Comparison of ENCODE assay signal across 8 cellular contexts in the genomic region with DNA sequence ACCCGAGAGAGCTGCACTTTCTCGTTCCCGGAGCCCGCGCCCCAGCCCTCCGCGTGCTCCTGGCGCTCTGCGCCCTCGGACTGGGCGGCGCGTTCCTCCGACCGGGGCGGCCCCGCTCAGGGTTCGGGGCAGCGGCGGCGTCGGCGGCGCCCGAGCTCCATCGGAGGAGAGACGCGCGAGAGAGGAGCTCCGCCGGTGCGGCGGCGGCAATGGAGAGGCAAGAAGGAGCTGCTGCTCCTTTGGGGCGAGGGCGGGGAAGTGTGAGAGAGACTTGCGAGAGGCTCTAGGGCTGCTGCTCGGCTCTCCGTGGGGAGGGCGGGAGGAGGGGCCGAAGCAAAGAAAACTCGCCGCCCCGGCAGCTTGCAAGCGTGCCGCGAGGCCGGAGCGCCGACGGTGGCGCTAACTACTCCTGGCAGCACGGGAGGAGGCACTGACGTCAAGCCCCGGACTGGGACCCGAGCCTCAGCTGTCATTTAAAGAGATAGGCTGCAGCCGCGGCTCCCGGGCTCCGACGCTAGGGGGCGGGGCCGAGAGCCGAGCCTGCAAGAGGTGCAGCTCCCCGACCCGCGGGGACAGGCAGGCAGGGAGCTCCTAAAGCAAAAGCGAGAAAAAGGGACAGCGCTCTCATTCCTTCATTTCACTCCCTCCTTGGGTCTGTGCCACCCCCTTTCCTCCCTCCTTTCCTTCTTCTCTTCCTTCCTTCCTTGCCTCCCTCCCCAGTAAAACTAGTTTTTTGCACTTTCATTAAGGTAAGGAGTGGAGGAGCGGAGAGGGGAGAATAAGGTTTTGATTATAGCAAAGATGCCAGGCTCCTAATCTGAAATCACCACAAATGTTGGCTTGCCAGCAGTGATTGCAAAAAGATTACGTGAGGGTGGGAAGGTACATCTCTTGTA.
DNase-seq lines count a peak whose midpoint lies in the region; TF ChIP-seq lines count a peak whose summit lies in the region.

A gene (minus strand): TSS at position 262 of the 896 bp plus-strand sequence.

- peak within 1 kb of the TSS; percentile 70 for H3K9ac ChIP-seq in MM.1S (ENCODE audit: low read length)

- peak; percentile 83 for DNase-seq in GM12865 (ENCODE audit: low read depth)
- peak; percentile 98 for DNase-seq in MM.1S
- peak; percentile 87 to 91 for DNase-seq in SW 1271 (lab: John Stamatoyannopoulos, UW)
- peak; percentile 46 for DNase-seq in brain microvascular endothelial cell
- peak; percentile 79 for DNase-seq in iPS DF 4.7 (ENCODE audit: extremely low read depth, low spot score)
- DNase-seq in retina, result peak; percentile 98
- no peak for DNase-seq in effector CD4-positive, alpha-beta T cell

- no peaks in the 10 kb centered on the region for H3K79me2 ChIP-seq in MM.1S (ENCODE audit: low read length)

- no peaks in the 10 kb centered on the region for H3K9me2 ChIP-seq in MM.1S (replicated peaks; ENCODE audit: insufficient read depth, low read length)

- H4K20me1 ChIP-seq in MM.1S (ENCODE audit: insufficient read depth, low read length), result no peaks in the 10 kb centered on the region

- H3F3A ChIP-seq in MM.1S (ENCODE audit: insufficient read depth, low read length), result peaks cover 8% of the 10 kb centered on the region; the same call in 1 of the 2 replicates

- POLR2A ChIA-PET in HEK293 (lab: Yijun Ruan, JAX), result interaction anchor here (0.6 to 1.6 kb wide), 4 partner anchors 21 to 229 kb away, joined by 3 to 9 read pairs (median 4); a partner anchor contains a TSS

- no peaks in the 10 kb centered on the region for H3K9me3 ChIP-seq in HEK293 (ENCODE audit: control insufficient read depth, insufficient read depth, low read depth, low read length)
- no peaks in the 10 kb centered on the region for H3K9me3 ChIP-seq in MM.1S (replicated peaks; ENCODE audit: insufficient read depth, low read length)

- no peaks in the 10 kb centered on the region for H3K27me3 ChIP-seq in MM.1S (replicated peaks; ENCODE audit: insufficient read depth, low read length)
- H3K27me3 ChIP-seq in brain microvascular endothelial cell (replicated peaks), result peaks cover 28% of the 10 kb centered on the region

- H3K4me2 ChIP-seq in MM.1S (ENCODE audit: low read depth, low read length), result peak within 1 kb of the TSS; percentile 99

- CTCF ChIA-PET in HEK293 (lab: Yijun Ruan, JAX), result interaction anchor here (0.5 to 1.4 kb wide), 16 partner anchors 8 to 1146 kb away, joined by 3 to 5 read pairs (median 3); no protein-coding TSS in a partner anchor

- in situ Hi-C loops in brain microvascular endothelial cell (cut with HindIII; ENCODE audit: low pct_ligation_motif_present, low sequenced_read_pairs), result no loop called here

- H3K36me3 ChIP-seq in HEK293 (ENCODE audit: control insufficient read depth in 2 of 2, insufficient read depth in 1 of 2, low read length in 2 of 2), result no peaks in the 10 kb centered on the region
- H3K36me3 ChIP-seq in MM.1S (replicated peaks; ENCODE audit: insufficient read depth, low read length), result no peaks in the 10 kb centered on the region
- H3K36me3 ChIP-seq in brain microvascular endothelial cell (replicated peaks), result no peaks in the 10 kb centered on the region

- H2AFZ ChIP-seq in MM.1S (ENCODE audit: low read length), result peak within 1 kb of the TSS; percentile 89

- H3K4me1 ChIP-seq in HEK293 (ENCODE audit: control insufficient read depth, insufficient read depth, low read length), result no peaks in the 10 kb centered on the region
- H3K4me1 ChIP-seq in MM.1S (ENCODE audit: low read length), result peaks cover 5% of the 10 kb centered on the region

- TF ChIP-seq CTCF in GM12865 (IDR thresholded peaks at IDR 0.05; ENCODE audit: insufficient read depth, low read depth, low read length, missing control alignments) (peak; percentile 66), HEK293 (tag by site-specific recombination; IDR thresholded peaks at IDR 0.05) (peak; percentile 84), MM.1S (IDR thresholded peaks at IDR 0.05; ENCODE audit: low read length) (peak; percentile 74), brain microvascular endothelial cell (IDR thresholded peaks at IDR 0.05; ENCODE audit: low read depth, low read length, missing control alignments) (peak; percentile 80)

- no peak within 1 kb of the TSS for H3K27ac ChIP-seq in HEK293 (ENCODE audit: extremely low read depth, low read depth, low read length)
- peak within 1 kb of the TSS; percentile 77 for H3K27ac ChIP-seq in MM.1S (ENCODE audit: low read length)
- no peak within 1 kb of the TSS for H3K27ac ChIP-seq in brain microvascular endothelial cell

- H3K4me3 ChIP-seq in GM12865 (ENCODE audit: low read depth, low read length) (peak within 1 kb of the TSS; percentile 33), HEK293 (ENCODE audit: low read depth, low read length) (peak within 1 kb of the TSS; percentile 53), MM.1S (ENCODE audit: low read length) (peak within 1 kb of the TSS; percentile 59), brain microvascular endothelial cell (ENCODE audit: low read depth, low read length) (peak within 1 kb of the TSS; percentile 44)

TF ChIP-seq in HEK293, 187 proteins besides CTCF, POLR2A, EP300 and RAD21 (continues in another document):
- TF ChIP-seq, protein P1, sequence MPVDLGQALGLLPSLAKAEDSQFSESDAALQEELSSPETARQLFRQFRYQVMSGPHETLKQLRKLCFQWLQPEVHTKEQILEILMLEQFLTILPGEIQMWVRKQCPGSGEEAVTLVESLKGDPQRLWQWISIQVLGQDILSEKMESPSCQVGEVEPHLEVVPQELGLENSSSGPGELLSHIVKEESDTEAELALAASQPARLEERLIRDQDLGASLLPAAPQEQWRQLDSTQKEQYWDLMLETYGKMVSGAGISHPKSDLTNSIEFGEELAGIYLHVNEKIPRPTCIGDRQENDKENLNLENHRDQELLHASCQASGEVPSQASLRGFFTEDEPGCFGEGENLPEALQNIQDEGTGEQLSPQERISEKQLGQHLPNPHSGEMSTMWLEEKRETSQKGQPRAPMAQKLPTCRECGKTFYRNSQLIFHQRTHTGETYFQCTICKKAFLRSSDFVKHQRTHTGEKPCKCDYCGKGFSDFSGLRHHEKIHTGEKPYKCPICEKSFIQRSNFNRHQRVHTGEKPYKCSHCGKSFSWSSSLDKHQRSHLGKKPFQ (tag by site-specific recombination; IDR thresholded peaks at IDR 0.05), result no peak
- TF ChIP-seq ZNF169 (tag by site-specific recombination; IDR thresholded peaks at IDR 0.05), result no peak
- TF ChIP-seq ZNF558 (tag by site-specific recombination; IDR thresholded peaks at IDR 0.05), result no peak
- TF ChIP-seq, protein P2, sequence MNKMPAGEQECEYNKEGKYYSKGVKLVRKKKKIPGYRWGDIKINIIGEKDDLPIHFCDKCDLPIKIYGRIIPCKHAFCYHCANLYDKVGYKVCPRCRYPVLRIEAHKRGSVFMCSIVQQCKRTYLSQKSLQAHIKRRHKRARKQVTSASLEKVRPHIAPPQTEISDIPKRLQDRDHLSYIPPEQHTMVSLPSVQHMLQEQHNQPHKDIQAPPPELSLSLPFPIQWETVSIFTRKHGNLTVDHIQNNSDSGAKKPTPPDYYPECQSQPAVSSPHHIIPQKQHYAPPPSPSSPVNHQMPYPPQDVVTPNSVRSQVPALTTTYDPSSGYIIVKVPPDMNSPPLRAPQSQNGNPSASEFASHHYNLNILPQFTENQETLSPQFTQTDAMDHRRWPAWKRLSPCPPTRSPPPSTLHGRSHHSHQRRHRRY (tag by site-specific recombination; IDR thresholded peaks at IDR 0.05), result no peak
- no peak for TF ChIP-seq ZNF555 (tag by site-specific recombination; conservative IDR thresholded peaks at IDR 0.05)
- TF ChIP-seq KLF1 (tag by site-specific recombination; IDR thresholded peaks at IDR 0.05), result no peak
- TF ChIP-seq, protein P3, sequence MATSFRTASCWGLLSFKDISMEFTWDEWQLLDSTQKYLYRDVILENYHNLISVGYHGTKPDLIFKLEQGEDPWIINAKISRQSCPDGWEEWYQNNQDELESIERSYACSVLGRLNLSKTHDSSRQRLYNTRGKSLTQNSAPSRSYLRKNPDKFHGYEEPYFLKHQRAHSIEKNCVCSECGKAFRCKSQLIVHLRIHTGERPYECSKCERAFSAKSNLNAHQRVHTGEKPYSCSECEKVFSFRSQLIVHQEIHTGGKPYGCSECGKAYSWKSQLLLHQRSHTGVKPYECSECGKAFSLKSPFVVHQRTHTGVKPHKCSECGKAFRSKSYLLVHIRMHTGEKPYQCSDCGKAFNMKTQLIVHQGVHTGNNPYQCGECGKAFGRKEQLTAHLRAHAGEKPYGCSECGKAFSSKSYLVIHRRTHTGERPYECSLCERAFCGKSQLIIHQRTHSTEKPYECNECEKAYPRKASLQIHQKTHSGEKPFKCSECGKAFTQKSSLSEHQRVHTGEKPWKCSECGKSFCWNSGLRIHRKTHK (tag by site-specific recombination; IDR thresholded peaks at IDR 0.05), result no peak
- no peak for TF ChIP-seq ZNF211 (tag by site-specific recombination; IDR thresholded peaks at IDR 0.05; ENCODE audit: low read depth)
- peak; percentile 83 for TF ChIP-seq ZNF660 (tag by site-specific recombination; IDR thresholded peaks at IDR 0.05)
- TF ChIP-seq, protein P4, sequence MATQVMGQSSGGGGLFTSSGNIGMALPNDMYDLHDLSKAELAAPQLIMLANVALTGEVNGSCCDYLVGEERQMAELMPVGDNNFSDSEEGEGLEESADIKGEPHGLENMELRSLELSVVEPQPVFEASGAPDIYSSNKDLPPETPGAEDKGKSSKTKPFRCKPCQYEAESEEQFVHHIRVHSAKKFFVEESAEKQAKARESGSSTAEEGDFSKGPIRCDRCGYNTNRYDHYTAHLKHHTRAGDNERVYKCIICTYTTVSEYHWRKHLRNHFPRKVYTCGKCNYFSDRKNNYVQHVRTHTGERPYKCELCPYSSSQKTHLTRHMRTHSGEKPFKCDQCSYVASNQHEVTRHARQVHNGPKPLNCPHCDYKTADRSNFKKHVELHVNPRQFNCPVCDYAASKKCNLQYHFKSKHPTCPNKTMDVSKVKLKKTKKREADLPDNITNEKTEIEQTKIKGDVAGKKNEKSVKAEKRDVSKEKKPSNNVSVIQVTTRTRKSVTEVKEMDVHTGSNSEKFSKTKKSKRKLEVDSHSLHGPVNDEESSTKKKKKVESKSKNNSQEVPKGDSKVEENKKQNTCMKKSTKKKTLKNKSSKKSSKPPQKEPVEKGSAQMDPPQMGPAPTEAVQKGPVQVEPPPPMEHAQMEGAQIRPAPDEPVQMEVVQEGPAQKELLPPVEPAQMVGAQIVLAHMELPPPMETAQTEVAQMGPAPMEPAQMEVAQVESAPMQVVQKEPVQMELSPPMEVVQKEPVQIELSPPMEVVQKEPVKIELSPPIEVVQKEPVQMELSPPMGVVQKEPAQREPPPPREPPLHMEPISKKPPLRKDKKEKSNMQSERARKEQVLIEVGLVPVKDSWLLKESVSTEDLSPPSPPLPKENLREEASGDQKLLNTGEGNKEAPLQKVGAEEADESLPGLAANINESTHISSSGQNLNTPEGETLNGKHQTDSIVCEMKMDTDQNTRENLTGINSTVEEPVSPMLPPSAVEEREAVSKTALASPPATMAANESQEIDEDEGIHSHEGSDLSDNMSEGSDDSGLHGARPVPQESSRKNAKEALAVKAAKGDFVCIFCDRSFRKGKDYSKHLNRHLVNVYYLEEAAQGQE (tag by site-specific recombination; IDR thresholded peaks at IDR 0.05), result no peak
